8 cellular contexts compared by ENCODE assay signal in genomic region chr17:17712268-17712924, GRCh38. TPM values are rescaled to one million over a fixed set of nuclear protein-coding genes. Genes with fewer than 3 reads are reported as not detected.
DNase-seq lines count a peak whose midpoint lies in the region; ATAC-seq, FAIRE-seq and TF ChIP-seq lines count a peak whose summit lies in the region.

No MANE protein-coding gene starts in this region.

- POLR2A ChIA-PET in CD8-positive, alpha-beta T cell (lab: Charles Lee): no interaction called here
- POLR2A ChIA-PET in K562 (lab: Yijun Ruan, JAX): interaction anchor here (1.0 kb wide), 1 partner anchor 9 kb away, joined by 5 read pairs; no protein-coding TSS in a partner anchor

- no peak overlapping the region for H3K27ac Mint-ChIP-seq in CD8-positive, alpha-beta T cell
- H3K27ac Mint-ChIP-seq in neural crest cell (ENCODE audit: unreplicated experiment): no peak overlapping the region

- H3K4me3 ChIP-seq in CD8-positive, alpha-beta T cell (ENCODE audit: low read depth, low read length): no peak overlapping the region
- no peak overlapping the region for H3K4me3 ChIP-seq in K562

- no peak overlapping the region for H3K4me3 Mint-ChIP-seq in CD8-positive, alpha-beta T cell
- H3K4me3 Mint-ChIP-seq in neural crest cell: peak overlapping the region; percentile 6

- peaks cover 15% of the 10 kb centered on the region for H3K4me1 ChIP-seq in CD8-positive, alpha-beta T cell (ENCODE audit: insufficient read depth, low read length)
- H3K4me1 ChIP-seq in K562 (replicated peaks in 1 of 2; ENCODE audit: control insufficient read depth in 2 of 2, insufficient read depth in 2 of 2, low read length in 2 of 2): peaks cover 0 to 34% of the 10 kb centered on the region in 2 experiments; a peak in 4 of 5 replicates

- no peaks in the 10 kb centered on the region for H3K9me1 ChIP-seq in K562 (ENCODE audit: control insufficient read depth, insufficient read depth, low read length)

- TF ChIP-seq RAD21 in K562 (CRISPR knock-in tag; conservative IDR thresholded peaks at IDR 0.05 in 1 of 2, IDR thresholded peaks at IDR 0.05 in 1 of 2): no peak

- no peak overlapping the region for H3K27ac ChIP-seq in CD8-positive, alpha-beta T cell (ENCODE audit: low read depth, low read length)
- no peak overlapping the region for H3K27ac ChIP-seq in K562 (ENCODE audit: extremely low read depth, low read depth, low read length)

- H3K4me2 ChIP-seq in K562 (ENCODE audit: insufficient read depth, low read length): no peak overlapping the region

- peaks cover 8% of the 10 kb centered on the region; the same call in 1 of the 2 replicates for H4K20me1 ChIP-seq in K562 (replicated peaks; ENCODE audit: control insufficient read depth, insufficient read depth, low read length)

- no peak overlapping the region for H3K9ac ChIP-seq in K562 (ENCODE audit: insufficient read depth in 1 of 2, low read depth in 2 of 2, low read length in 2 of 2)

- no peak for FAIRE-seq in K562 (lab: Jason Lieb, UNC)

- CTCF ChIA-PET in CD8-positive, alpha-beta T cell (lab: Charles Lee): no interaction called here
- CTCF ChIA-PET in K562 (lab: Yijun Ruan, JAX; ENCODE audit: low intra/inter-chr PET ratio): no interaction called here

- in situ Hi-C loops in K562 (cut with MboI): no loop called here

- 78% methylated on average over 5 of the region's 5 CpGs for WGBS in K562 (ENCODE audit: insufficient coverage, low coverage, missing lambda C conversion rate)

- peaks cover 33% of the 10 kb centered on the region for H3K4me1 Mint-ChIP-seq in CD8-positive, alpha-beta T cell (ENCODE audit: low read depth)
- peaks cover 46% of the 10 kb centered on the region for H3K4me1 Mint-ChIP-seq in neural crest cell

- no peak for TF ChIP-seq POLR2A in K562 (conservative IDR thresholded peaks at IDR 0.05)

- peak; percentile 34 for ATAC-seq in CD8-positive, alpha-beta T cell
- ATAC-seq in GM19452 (IDR thresholded peaks at IDR 0.05; ENCODE audit: unreplicated experiment) (peak; percentile 95), HG03575 (IDR thresholded peaks at IDR 0.05; ENCODE audit: extremely low read depth, insufficient number of reproducible peaks, low FRiP score, unreplicated experiment) (peak; percentile 78), K562 (no peak)

- no peaks in the 10 kb centered on the region for H3K36me3 ChIP-seq in CD8-positive, alpha-beta T cell (ENCODE audit: insufficient read depth, low read length)
- no peaks in the 10 kb centered on the region for H3K36me3 ChIP-seq in K562 (ENCODE audit: control insufficient read depth, insufficient read depth, low read length)

- intact Hi-C loops in CD8-positive, alpha-beta T cell (cut with DNase I, micrococcal nuclease): no loop called here
- intact Hi-C loops in K562 (cut with micrococcal nuclease): no loop called here

- BruUV-seq in K562 (replicated peaks; lab: Mats Ljungman, UMichigan): no TSS peak

- H3K9me3 ChIP-seq in CD8-positive, alpha-beta T cell (ENCODE audit: low read length): no peaks in the 10 kb centered on the region
- no peaks in the 10 kb centered on the region for H3K9me3 ChIP-seq in K562 (replicated peaks; ENCODE audit: control insufficient read depth, insufficient read depth, low read depth, low read length)

- no peaks in the 10 kb centered on the region for H3K27me3 ChIP-seq in CD8-positive, alpha-beta T cell (ENCODE audit: insufficient read depth, low read length)
- H3K27me3 ChIP-seq in K562 (ENCODE audit: control insufficient read depth in 2 of 2, insufficient read depth in 2 of 2, low read length in 2 of 2): no peaks in the 10 kb centered on the region

- H3K27me3 Mint-ChIP-seq in CD8-positive, alpha-beta T cell (ENCODE audit: low read depth): no peaks in the 10 kb centered on the region
- no peaks in the 10 kb centered on the region for H3K27me3 Mint-ChIP-seq in neural crest cell (ENCODE audit: low read depth)

- no peak for DNase-seq in CD8-positive, alpha-beta T cell
- DNase-seq in K562 (ENCODE audit: extremely low read depth in 1 of 4, low spot score in 3 of 4) (no peak), neural crest cell (ENCODE audit: low read depth, low spot score) (no peak), activated gamma-delta T cell treated with Interleukin-2 at 50 U/mL for 16 hours (no peak), DMS 273 (lab: John Stamatoyannopoulos, UW; ENCODE audit: unreplicated experiment) (no peak), cortex of kidney (lab: John Stamatoyannopoulos, UW) (no peak)

- peaks cover 2% of the 10 kb centered on the region for H3K36me3 Mint-ChIP-seq in CD8-positive, alpha-beta T cell
- H3K36me3 Mint-ChIP-seq in neural crest cell (ENCODE audit: low read depth): no peaks in the 10 kb centered on the region

- H3K9me3 Mint-ChIP-seq in CD8-positive, alpha-beta T cell: no peaks in the 10 kb centered on the region
- no peaks in the 10 kb centered on the region for H3K9me3 Mint-ChIP-seq in neural crest cell

- TF ChIP-seq CTCF in CD8-positive, alpha-beta T cell (IDR thresholded peaks at IDR 0.05): no peak
- TF ChIP-seq CTCF in K562 (IDR thresholded peaks at IDR 0.05 in 2 of 3, conservative IDR thresholded peaks at IDR 0.05 in 1 of 3; ENCODE audit: insufficient read depth in 2 of 3, low read depth in 1 of 3, low read length in 3 of 3) (no peak), neural crest cell (conservative IDR thresholded peaks at IDR 0.05) (no peak)

- peaks cover 11% of the 10 kb centered on the region for H3K79me2 ChIP-seq in K562 (ENCODE audit: control insufficient read depth, insufficient read depth, low read length)

- TF ChIP-seq EP300 in K562 (IDR thresholded peaks at IDR 0.05; ENCODE audit: low read length): no peak

- no peak overlapping the region for H2AFZ ChIP-seq in K562 (ENCODE audit: low read depth, low read length)

TF ChIP-seq in K562, 482 proteins besides CTCF, POLR2A, EP300 and RAD21:
- TF ChIP-seq EGR1 (conservative IDR thresholded peaks at IDR 0.05): 0 out of 2 replicates have a peak, but pooled peaks have one; percentile 24
- TF ChIP-seq SMARCA5 (IDR thresholded peaks at IDR 0.05): 0 out of 2 replicates have a peak, but pooled peaks have one; percentile 20
- TF ChIP-seq RBFOX2 (IDR thresholded peaks at IDR 0.05; ENCODE audit: low read depth, low read length): no peak
TF ChIP-seq in K562: peak in this region for 2.

RNA-seq across cellular contexts. Expression of gene RAI1, which starts 31.1 kb away (rescaled TPM):
- 10 to 100 TPM; 22.9 to 23.5 TPM for total RNA-seq in CD8-positive, alpha-beta T cell
- total RNA-seq in K562 (2011; cell fraction: chromatin; rRNA removed; ENCODE audit: low replicate concordance): 33.0 and 41.0 TPM in 2 replicates
- 18.6 and 19.2 TPM in 2 replicates for total RNA-seq in K562 (2011; cell fraction: nucleolus; rRNA removed)
- total RNA-seq in K562 (2011; cell fraction: nucleoplasm; rRNA removed): 22.3 and 33.5 TPM in 2 replicates
- total RNA-seq in K562 (2014; rRNA removed) (5.5 and 10.0 TPM in 2 replicates), K562 (2014; rRNA removed; fragmentation: Illumina TruSeq; extraction: Trizol) (5.1 and 5.5 TPM in 2 replicates), K562 (2015; rRNA removed; fragmentation: Illumina TruSeq; extraction: Trizol) (6.6 and 6.8 TPM in 2 replicates), K562 (2021) (19.9 and 20.4 TPM in 2 replicates), neural crest cell (53.6 and 54.0 TPM in 2 replicates)
- polyA plus RNA-seq in K562 (2011; rRNA removed) (3.7 and 3.8 TPM in 2 replicates), K562 (2014; fragmentation: Illumina TruSeq; extraction: Trizol) (6.6 and 8.6 TPM in 2 replicates), K562 (2014; fragmentation: Nextera tagmentation; extraction: Ambion mirVana) (1 to 10 TPM in 1 of 2 experiments, under 1 TPM in 1; 0.68 to 1.5 TPM), K562 (2014; rRNA removed) (10.0 and 11.9 TPM in 2 replicates)
- 2.2 and 3.1 TPM in 2 replicates for polyA plus RNA-seq in K562 (2011; cell fraction: cytosol; rRNA removed)
- polyA plus RNA-seq in K562 (2011; cell fraction: nucleus; rRNA removed): 7.1 and 11.1 TPM in 2 replicates
- polyA plus RNA-seq in K562 (2012): 8.0 and 9.8 TPM in 2 replicates
- 2.4 and 3.1 TPM in 2 replicates for polyA minus RNA-seq in K562 (2011; rRNA and poly(A)+ RNA removed)
- polyA minus RNA-seq in K562 (2011; cell fraction: cytosol; rRNA and poly(A)+ RNA removed): 5.2 and 6.3 TPM in 2 replicates
- polyA minus RNA-seq in K562 (2011; cell fraction: nucleus; rRNA and poly(A)+ RNA removed): 3.5 and 4.8 TPM in 2 replicates
